In the genomic region with DNA sequence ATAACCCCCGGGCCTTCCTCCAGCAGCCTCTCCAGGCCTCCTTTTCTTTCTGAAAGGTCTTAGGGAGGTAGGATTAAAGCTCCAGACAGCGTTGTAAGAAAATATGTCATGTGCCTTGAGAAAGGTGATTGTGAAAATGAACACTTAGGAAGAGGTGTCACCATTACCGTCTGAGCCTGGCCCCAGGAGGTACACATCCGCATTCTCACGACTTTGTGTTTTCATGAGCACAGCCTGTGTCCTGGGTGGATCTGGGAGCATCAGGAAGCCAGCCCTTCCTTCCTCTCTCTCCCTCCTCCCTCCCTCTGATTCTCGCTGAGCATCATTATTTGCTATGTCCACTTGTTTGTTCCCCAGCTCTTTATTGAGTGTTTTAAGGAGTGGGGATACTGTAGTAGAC, we compare ENCODE assay signal across 22 cellular contexts.
DNase-seq lines count a peak whose midpoint lies in the region; ATAC-seq and TF ChIP-seq lines count a peak whose summit lies in the region.
"Had no signal": no experiment of that assay in that cellular context is flagged by ENCODE, and none has a peak within 500 bp of the region (broad histone marks: within the 10 kb centered on the region; RNA-seq: fewer than 3 reads in every experiment).

No MANE protein-coding gene starts in this region.

- no peak for DNase-seq in CD4-positive, alpha-beta T cell
- DNase-seq in lower lobe of right lung (no peak), thyroid gland (no peak)
- DNase-seq in stimulated activated CD4-positive, alpha-beta T cell treated with anti-CD3 and anti-CD28 coated beads, Interleukin-4, amount 100 ng/mL, for 1 hour: no peak
- no peak for DNase-seq in activated naive CD4-positive, alpha-beta T cell treated with anti-CD3 and anti-CD28 coated beads, Interleukin-2, amount 50 U/mL, for 72 hours (ENCODE audit: low spot score in 2 of 2)
- DNase-seq: AML-193, EL, GF-D8, H7, Karpas-422, MV-4-11, NCI-H1105 treated with DMSO at 0.1 percent for 48 hours, NCI-H1694, NCI-H2081 treated with DMSO at 0.1 percent for 48 hours, NCI-H2171 treated with DMSO at 0.1 percent for 48 hours, NCI-H526, Peyer's patch had no signal

- peak overlapping the region; percentile 17 for H3K27ac Mint-ChIP-seq in CD4-positive, alpha-beta T cell
- no peak overlapping the region for H3K27ac Mint-ChIP-seq in activated naive CD4-positive, alpha-beta T cell treated with anti-CD3 and anti-CD28 coated beads, Interleukin-2, amount 50 U/mL, for 72 hours

- CTCF ChIA-PET in CD4-positive, alpha-beta T cell (lab: Charles Lee): no interaction called here

- H3K27ac ChIP-seq in CD4-positive, alpha-beta T cell (ENCODE audit: low read depth, low read length): no peak overlapping the region
- H3K27ac ChIP-seq in VCaP (peak overlapping the region; percentile 31; the same call in 1 of the 2 replicates), lower lobe of right lung (peak overlapping the region; percentile 18), thyroid gland (peak overlapping the region in 2 of 3 donors; percentile 41 to 56)
- H3K27ac ChIP-seq: C4-2B, Peyer's patch, SJSA1 had no signal

- 74 to 76% methylated on average over 6 of the region's 6 CpGs for WGBS in thyroid gland, 2 donors

- no peaks in the 10 kb centered on the region for H3K27me3 ChIP-seq in CD4-positive, alpha-beta T cell (ENCODE audit: control insufficient read depth, insufficient read depth, low read length)
- H3K27me3 ChIP-seq in lower lobe of right lung (ENCODE audit: low read depth) (no peaks in the 10 kb centered on the region), thyroid gland (no peaks in the 10 kb centered on the region)
- H3K27me3 ChIP-seq: Peyer's patch, SJSA1 had no signal

- H3K36me3 ChIP-seq in lower lobe of right lung (no peaks in the 10 kb centered on the region), thyroid gland (no peaks in the 10 kb centered on the region)
- H3K36me3 ChIP-seq: Peyer's patch, SJSA1 had no signal

- H3K4me3 ChIP-seq in lower lobe of right lung (no peak overlapping the region), thyroid gland (replicated peaks in 1 of 3) (no peak overlapping the region)
- H3K4me3 ChIP-seq: Peyer's patch, SJSA1 had no signal

- H3K4me3 Mint-ChIP-seq in CD4-positive, alpha-beta T cell: no peak overlapping the region

- TF ChIP-seq CTCF in CD4-positive, alpha-beta T cell (IDR thresholded peaks at IDR 0.05): no peak
- no peak for TF ChIP-seq CTCF in VCaP (conservative IDR thresholded peaks at IDR 0.05)
- no peak for TF ChIP-seq CTCF in lower lobe of right lung (IDR thresholded peaks at IDR 0.05)
- TF ChIP-seq CTCF in thyroid gland (IDR thresholded peaks at IDR 0.05): no peak

- H3K4me1 Mint-ChIP-seq in CD4-positive, alpha-beta T cell (ENCODE audit: low read depth): peaks cover 12% of the 10 kb centered on the region

- H3K36me3 Mint-ChIP-seq in CD4-positive, alpha-beta T cell (ENCODE audit: low read depth): peaks cover 8% of the 10 kb centered on the region
- no peaks in the 10 kb centered on the region for H3K36me3 Mint-ChIP-seq in activated naive CD4-positive, alpha-beta T cell treated with anti-CD3 and anti-CD28 coated beads, Interleukin-2, amount 50 U/mL, for 72 hours

- intact Hi-C loops in CD4-positive, alpha-beta T cell (cut with DNase I, micrococcal nuclease): no loop called here
- intact Hi-C loops in lower lobe of right lung (cut with DNase I): no loop called here
- intact Hi-C loops in thyroid gland (cut with DNase I): no loop called here

- no peaks in the 10 kb centered on the region for H3K9me3 ChIP-seq in CD4-positive, alpha-beta T cell (ENCODE audit: control insufficient read depth, low read length)
- no peaks in the 10 kb centered on the region for H3K9me3 ChIP-seq in lower lobe of right lung
- no peaks in the 10 kb centered on the region for H3K9me3 ChIP-seq in thyroid gland
- H3K9me3 ChIP-seq: Peyer's patch, SJSA1 had no signal

- no peaks in the 10 kb centered on the region for H3K27me3 Mint-ChIP-seq in CD4-positive, alpha-beta T cell

- POLR2A ChIA-PET in CD4-positive, alpha-beta T cell (lab: Charles Lee): no interaction called here

- H3K4me1 ChIP-seq in lower lobe of right lung (no peaks in the 10 kb centered on the region), thyroid gland (peaks cover 7 to 25% of the 10 kb centered on the region in 2 donors)
- H3K4me1 ChIP-seq: Peyer's patch, SJSA1 had no signal

- no peaks in the 10 kb centered on the region for H3K9me3 Mint-ChIP-seq in CD4-positive, alpha-beta T cell
- no peaks in the 10 kb centered on the region for H3K9me3 Mint-ChIP-seq in activated naive CD4-positive, alpha-beta T cell treated with anti-CD3 and anti-CD28 coated beads, Interleukin-2, amount 50 U/mL, for 72 hours

- no peak for ATAC-seq in CD4-positive, alpha-beta T cell (ENCODE audit: poor library complexity)
- ATAC-seq in lower lobe of right lung (no peak), GM18858 (IDR thresholded peaks at IDR 0.05; ENCODE audit: unreplicated experiment) (no peak), GM19351 (IDR thresholded peaks at IDR 0.05; ENCODE audit: unreplicated experiment) (no peak)
- no peak for ATAC-seq in activated naive CD4-positive, alpha-beta T cell treated with anti-CD3 and anti-CD28 coated beads, Interleukin-2, amount 50 U/mL, for 72 hours

- TF ChIP-seq POLR2A in thyroid gland (IDR thresholded peaks at IDR 0.05): no peak
